ENCODE assay signal across 1 cellular context in the genomic region with DNA sequence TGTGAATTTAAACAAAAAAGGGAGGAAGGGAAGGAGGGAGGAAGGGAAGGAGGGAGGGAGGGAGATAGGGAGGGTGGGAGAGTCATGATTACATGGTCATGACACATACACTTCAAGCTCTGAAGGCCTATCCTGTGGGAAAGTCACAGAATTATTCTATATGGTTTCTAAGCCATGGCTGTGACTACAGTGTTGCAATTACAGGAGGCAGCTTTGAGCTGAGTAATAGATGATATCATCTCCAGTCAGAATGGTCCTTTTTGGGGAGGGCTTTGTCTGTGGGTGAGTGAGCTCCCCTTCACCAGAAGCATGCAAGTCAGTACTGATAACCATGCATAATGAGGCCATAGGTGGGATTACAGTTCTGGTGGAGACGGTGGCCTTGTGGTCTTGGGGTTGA.
TF ChIP-seq lines count a peak whose summit lies in the region.

No MANE protein-coding gene starts in this region.

TF ChIP-seq in SK-N-SH treated with all-trans-retinoic acid at 6 μM for 48 hours, 23 proteins besides CTCF, POLR2A, EP300 and RAD21 (continued from another document):
- TF ChIP-seq, protein P1, sequence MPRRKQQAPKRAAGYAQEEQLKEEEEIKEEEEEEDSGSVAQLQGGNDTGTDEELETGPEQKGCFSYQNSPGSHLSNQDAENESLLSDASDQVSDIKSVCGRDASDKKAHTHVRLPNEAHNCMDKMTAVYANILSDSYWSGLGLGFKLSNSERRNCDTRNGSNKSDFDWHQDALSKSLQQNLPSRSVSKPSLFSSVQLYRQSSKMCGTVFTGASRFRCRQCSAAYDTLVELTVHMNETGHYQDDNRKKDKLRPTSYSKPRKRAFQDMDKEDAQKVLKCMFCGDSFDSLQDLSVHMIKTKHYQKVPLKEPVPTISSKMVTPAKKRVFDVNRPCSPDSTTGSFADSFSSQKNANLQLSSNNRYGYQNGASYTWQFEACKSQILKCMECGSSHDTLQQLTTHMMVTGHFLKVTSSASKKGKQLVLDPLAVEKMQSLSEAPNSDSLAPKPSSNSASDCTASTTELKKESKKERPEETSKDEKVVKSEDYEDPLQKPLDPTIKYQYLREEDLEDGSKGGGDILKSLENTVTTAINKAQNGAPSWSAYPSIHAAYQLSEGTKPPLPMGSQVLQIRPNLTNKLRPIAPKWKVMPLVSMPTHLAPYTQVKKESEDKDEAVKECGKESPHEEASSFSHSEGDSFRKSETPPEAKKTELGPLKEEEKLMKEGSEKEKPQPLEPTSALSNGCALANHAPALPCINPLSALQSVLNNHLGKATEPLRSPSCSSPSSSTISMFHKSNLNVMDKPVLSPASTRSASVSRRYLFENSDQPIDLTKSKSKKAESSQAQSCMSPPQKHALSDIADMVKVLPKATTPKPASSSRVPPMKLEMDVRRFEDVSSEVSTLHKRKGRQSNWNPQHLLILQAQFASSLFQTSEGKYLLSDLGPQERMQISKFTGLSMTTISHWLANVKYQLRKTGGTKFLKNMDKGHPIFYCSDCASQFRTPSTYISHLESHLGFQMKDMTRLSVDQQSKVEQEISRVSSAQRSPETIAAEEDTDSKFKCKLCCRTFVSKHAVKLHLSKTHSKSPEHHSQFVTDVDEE (CRISPR knock-in tag; IDR thresholded peaks at IDR 0.05), result no peak
- TF ChIP-seq ZFP30 (CRISPR knock-in tag; IDR thresholded peaks at IDR 0.05) (no peak), ZNF8 (CRISPR knock-in tag; IDR thresholded peaks at IDR 0.05) (no peak), GLIS3 (CRISPR knock-in tag; IDR thresholded peaks at IDR 0.05) (no peak), OSR1 (CRISPR knock-in tag; IDR thresholded peaks at IDR 0.05) (no peak), RARB (CRISPR knock-in tag; IDR thresholded peaks at IDR 0.05) (no peak), TOX (CRISPR knock-in tag; IDR thresholded peaks at IDR 0.05; ENCODE audit: borderline replicate concordance) (no peak), ARNTL (CRISPR knock-in tag; IDR thresholded peaks at IDR 0.05; ENCODE audit: borderline replicate concordance, low read depth) (no peak)
- TF ChIP-seq, protein P2, sequence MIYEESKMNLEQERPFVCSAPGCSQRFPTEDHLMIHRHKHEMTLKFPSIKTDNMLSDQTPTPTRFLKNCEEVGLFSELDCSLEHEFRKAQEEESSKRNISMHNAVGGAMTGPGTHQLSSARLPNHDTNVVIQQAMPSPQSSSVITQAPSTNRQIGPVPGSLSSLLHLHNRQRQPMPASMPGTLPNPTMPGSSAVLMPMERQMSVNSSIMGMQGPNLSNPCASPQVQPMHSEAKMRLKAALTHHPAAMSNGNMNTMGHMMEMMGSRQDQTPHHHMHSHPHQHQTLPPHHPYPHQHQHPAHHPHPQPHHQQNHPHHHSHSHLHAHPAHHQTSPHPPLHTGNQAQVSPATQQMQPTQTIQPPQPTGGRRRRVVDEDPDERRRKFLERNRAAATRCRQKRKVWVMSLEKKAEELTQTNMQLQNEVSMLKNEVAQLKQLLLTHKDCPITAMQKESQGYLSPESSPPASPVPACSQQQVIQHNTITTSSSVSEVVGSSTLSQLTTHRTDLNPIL (CRISPR knock-in tag; IDR thresholded peaks at IDR 0.05; ENCODE audit: low read depth), result no peak
